In genomic region chr4:40718571-40718970, GRCh38 we compare ENCODE assay signal across 12 cellular contexts. TPM values are rescaled to one million over a fixed set of nuclear protein-coding genes. Genes with fewer than 3 reads are reported as not detected.
DNase-seq lines count a peak whose midpoint lies in the region; ATAC-seq and TF ChIP-seq lines count a peak whose summit lies in the region.
"Had no signal": no experiment of that assay in that cellular context is flagged by ENCODE, and none has a peak within 500 bp of the region (broad histone marks: within the 10 kb centered on the region; RNA-seq: fewer than 3 reads in every experiment).

No MANE protein-coding gene starts in this region.

- H3K9ac ChIP-seq in neuronal stem cell (ENCODE audit: low read depth, low read length, poor library complexity) = no peak overlapping the region

- DNase-seq in NCI-H1105 treated with DMSO at 0.1 percent for 48 hours (lab: John Stamatoyannopoulos, UW) (peak; percentile 28), neuronal stem cell (ENCODE audit: low spot score) (peak; percentile 65), HFFc6 (no peak), NCI-H187 treated with DMSO at 0.1 percent for 48 hours (lab: John Stamatoyannopoulos, UW) (no peak), midbrain (lab: John Stamatoyannopoulos, UW) (no peak)
- DNase-seq: foreskin melanocyte, KG1, posterior cingulate gyrus, T1000 had no signal

- TF ChIP-seq CTCF in brain (conservative IDR thresholded peaks at IDR 0.05) = no peak
- TF ChIP-seq CTCF in HFFc6 (IDR thresholded peaks at IDR 0.05) = no peak

- peak overlapping the region in 3 of 5 experiments; percentile 83 to 91 (median 91) for H3K27ac Mint-ChIP-seq in brain
- no peak overlapping the region for H3K27ac Mint-ChIP-seq in HFFc6

- H3K4me1 Mint-ChIP-seq in brain (peaks cover 15% of the 10 kb centered on the region), HFFc6 (ENCODE audit: low read depth) (no peaks in the 10 kb centered on the region)
- H3K4me1 Mint-ChIP-seq: central memory CD8-positive, alpha-beta T cell had no signal

- H3K9me3 Mint-ChIP-seq in brain (no peaks in the 10 kb centered on the region), HFFc6 (no peaks in the 10 kb centered on the region)
- H3K9me3 Mint-ChIP-seq: central memory CD8-positive, alpha-beta T cell had no signal

- H3K4ac ChIP-seq in neuronal stem cell (ENCODE audit: low read length) = no peak overlapping the region

- peaks cover 0 to 4% of the 10 kb centered on the region in 2 donors for H3K4me1 ChIP-seq in neuronal stem cell (ENCODE audit: control insufficient read depth in 2 of 2, insufficient read depth in 1 of 2, low read depth in 1 of 2, low read length in 2 of 2)

- no peak overlapping the region for H4K8ac ChIP-seq in neuronal stem cell (ENCODE audit: low read depth, low read length)

- peak overlapping the region; percentile 83 for H3K27ac ChIP-seq in neuronal stem cell (replicated peaks; ENCODE audit: low read length)

- H3K36me3 Mint-ChIP-seq in brain (no peaks in the 10 kb centered on the region), HFFc6 (ENCODE audit: low read depth) (no peaks in the 10 kb centered on the region)

- no peak overlapping the region for H2BK120ac ChIP-seq in neuronal stem cell (ENCODE audit: low read depth, low read length)

- H3K4me3 Mint-ChIP-seq in brain (no peak overlapping the region), HFFc6 (no peak overlapping the region)
- H3K4me3 Mint-ChIP-seq: central memory CD8-positive, alpha-beta T cell had no signal

- no peak overlapping the region for H3K14ac ChIP-seq in neuronal stem cell (ENCODE audit: low read length)

- no peaks in the 10 kb centered on the region for H3K36me3 ChIP-seq in neuronal stem cell (replicated peaks in 1 of 2; ENCODE audit: control insufficient read depth in 2 of 2, insufficient read depth in 2 of 2, low read length in 2 of 2)

- H2AK5ac ChIP-seq in neuronal stem cell (ENCODE audit: low read depth, low read length) = no peak overlapping the region

- no peak overlapping the region for H2BK15ac ChIP-seq in neuronal stem cell (ENCODE audit: low read length)

- peak overlapping the region; percentile 24 for H3K4me2 ChIP-seq in neuronal stem cell (ENCODE audit: insufficient read depth, low read length, poor library complexity, severe bottlenecking)

- no CpG with 5 or more reads among the region's 3 CpGs for WGBS in neuronal stem cell (ENCODE audit: extremely low coverage in 2 of 2, insufficient read length in 2 of 2, insufficient replicate concordance in 1 of 2), 2 donors

- H2AFZ ChIP-seq in neuronal stem cell (ENCODE audit: low read length) = no peak overlapping the region

- H2BK12ac ChIP-seq in neuronal stem cell (ENCODE audit: low read length) = no peak overlapping the region

- peaks cover 0 to 6% (median 0%) of the 10 kb centered on the region in 3 experiments for H3K27me3 ChIP-seq in neuronal stem cell (ENCODE audit: control insufficient read depth in 3 of 3, insufficient read depth in 3 of 3, low read depth in 1 of 3, low read length in 3 of 3)

- H2BK5ac ChIP-seq in neuronal stem cell (ENCODE audit: low read length) = no peak overlapping the region

- no peaks in the 10 kb centered on the region for H3K9me3 ChIP-seq in neuronal stem cell (replicated peaks in 1 of 2; ENCODE audit: control insufficient read depth in 2 of 2, insufficient read depth in 1 of 2, low read depth in 1 of 2, low read length in 2 of 2)

- ATAC-seq in GM19463 (IDR thresholded peaks at IDR 0.05; ENCODE audit: unreplicated experiment) = peak; percentile 7

- H3K4me3 ChIP-seq in neuronal stem cell (ENCODE audit: low read length in 2 of 2) = no peak overlapping the region

- no peak overlapping the region for H3K23ac ChIP-seq in neuronal stem cell (ENCODE audit: low read depth, low read length, poor library complexity)

- H3K18ac ChIP-seq in neuronal stem cell (ENCODE audit: low read length) = no peak overlapping the region

- H4K91ac ChIP-seq in neuronal stem cell (ENCODE audit: low read depth, low read length, poor library complexity) = no peak overlapping the region

- no peaks in the 10 kb centered on the region for H3K27me3 Mint-ChIP-seq in brain
- peaks cover 2% of the 10 kb centered on the region; the same call in 1 of the 2 replicates for H3K27me3 Mint-ChIP-seq in HFFc6 (ENCODE audit: insufficient read depth)
- H3K27me3 Mint-ChIP-seq: central memory CD8-positive, alpha-beta T cell had no signal

- H3K79me1 ChIP-seq in neuronal stem cell (ENCODE audit: low read depth, low read length) = no peaks in the 10 kb centered on the region

RNA-seq across cellular contexts. Expression of gene NSUN7, which starts 31.2 kb away (rescaled TPM):
- polyA plus RNA-seq in brain (ENCODE audit: insufficient read depth, low read depth, low replicate concordance) = 6.9 TPM
- polyA plus RNA-seq in neuronal stem cell (2013, experiment 1 of 2) = 29.2 TPM
- polyA plus RNA-seq in neuronal stem cell (2013, experiment 2 of 2) = 27.9 TPM
- not detected for total RNA-seq in HFFc6 (2021; fragmentation: NEBNext Ultra II Directional; extraction: Animal tissue kit (Norgen Biotek cat#: 25700))

Comparison
In these comparisons a context has a peak if more than half of its experiments do, and no peak if none do; other contexts are left out.
1. DNase-seq: peak in NCI-H1105 treated with DMSO at 0.1 percent for 48 hours (single experiment) and neuronal stem cell (single experiment); none in HFFc6 (single experiment), NCI-H187 treated with DMSO at 0.1 percent for 48 hours (single experiment) and midbrain (single experiment).